15 cellular contexts compared by ENCODE assay signal in the genomic region with DNA sequence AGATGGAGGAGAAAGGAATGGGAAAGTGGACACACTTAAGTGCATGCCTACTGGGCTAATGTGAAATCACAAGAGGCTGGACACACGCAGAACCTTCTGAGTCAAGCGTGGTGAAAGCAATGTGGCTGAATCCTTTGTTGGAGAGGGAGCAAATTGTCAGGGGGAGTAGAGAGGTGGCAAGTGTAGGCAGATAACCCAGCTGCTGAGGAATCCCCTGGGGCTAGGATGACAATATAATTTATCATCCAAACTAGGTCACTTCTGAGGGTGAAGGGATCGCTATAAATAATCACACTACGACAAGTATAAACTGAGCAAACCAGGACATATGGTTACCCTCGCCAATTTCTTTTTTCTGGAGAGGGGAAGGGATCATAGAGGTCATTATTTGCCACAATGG. TPM values are rescaled to one million over a fixed set of nuclear protein-coding genes. Genes with fewer than 3 reads are reported as not detected.
DNase-seq lines count a peak whose midpoint lies in the region; ATAC-seq, FAIRE-seq and TF ChIP-seq lines count a peak whose summit lies in the region.
"Had no signal": no experiment of that assay in that cellular context is flagged by ENCODE, and none has a peak within 500 bp of the region (broad histone marks: within the 10 kb centered on the region; RNA-seq: fewer than 3 reads in every experiment).

No MANE protein-coding gene starts in this region.

- H3K4me1 Mint-ChIP-seq in naive thymus-derived CD8-positive, alpha-beta T cell, result peaks cover 0 to 5% (median under 1%) of the 10 kb centered on the region in 4 donors
- H3K4me1 Mint-ChIP-seq: IgD-negative memory B cell had no signal

- H4K8ac ChIP-seq in mesenchymal stem cell (ENCODE audit: low read length), result no peak overlapping the region

- H3K79me1 ChIP-seq in mesenchymal stem cell (replicated peaks; ENCODE audit: low read length, poor library complexity, severe bottlenecking), result peaks cover 5% of the 10 kb centered on the region

- H3K27me3 Mint-ChIP-seq in naive thymus-derived CD8-positive, alpha-beta T cell, result no peaks in the 10 kb centered on the region
- H3K27me3 Mint-ChIP-seq: IgD-negative memory B cell had no signal

- no peak overlapping the region for H3K4me3 Mint-ChIP-seq in naive thymus-derived CD8-positive, alpha-beta T cell
- H3K4me3 Mint-ChIP-seq: IgD-negative memory B cell had no signal

- H3K9me3 Mint-ChIP-seq in naive thymus-derived CD8-positive, alpha-beta T cell, result no peaks in the 10 kb centered on the region
- H3K9me3 Mint-ChIP-seq: IgD-negative memory B cell had no signal

- ATAC-seq in RWPE2 (ENCODE audit: low read depth), result peak; percentile 86
- ATAC-seq in naive thymus-derived CD8-positive, alpha-beta T cell, result no peak
- ATAC-seq: body of pancreas had no signal

- peak overlapping the region in 6 of 11 experiments; percentile 3 to 49 (median 16); a peak in 10 of 22 replicates for H3K4me2 ChIP-seq in BLaER1 treated with 17β-estradiol and CSF1 and Interleukin-3, amounts not matched to agents 10 nM and 100 nM
- H3K4me2 ChIP-seq in mesenchymal stem cell (ENCODE audit: low read length, poor library complexity, severe bottlenecking), result no peak overlapping the region

- H2BK5ac ChIP-seq in mesenchymal stem cell (ENCODE audit: low read depth, low read length, poor library complexity, severe bottlenecking), result no peak overlapping the region

- no peak overlapping the region for H2AFZ ChIP-seq in mesenchymal stem cell (ENCODE audit: low read depth, low read length)

- H3K9me3 ChIP-seq in BLaER1 treated with 17β-estradiol and CSF1 and Interleukin-3, amounts not matched to agents 10 nM and 100 nM (replicated peaks in 1 of 11), result no peaks in the 10 kb centered on the region
- H3K9me3 ChIP-seq in RWPE2 (ENCODE audit: severe bottlenecking) (no peaks in the 10 kb centered on the region), mesenchymal stem cell (ENCODE audit: control insufficient read depth, low read length) (no peaks in the 10 kb centered on the region)
- H3K9me3 ChIP-seq: body of pancreas, stomach had no signal

- WGBS in mesenchymal stem cell, result 78% methylated on average over 2 of the region's 5 CpGs

- peak overlapping the region in 2 of 10 donors; percentile 42 to 66 for H3K27ac Mint-ChIP-seq in naive thymus-derived CD8-positive, alpha-beta T cell

- peaks cover 0 to 13% (median 0%) of the 10 kb centered on the region in 11 experiments; a peak in 2 of 22 replicates for H4K20me1 ChIP-seq in BLaER1 treated with 17β-estradiol and CSF1 and Interleukin-3, amounts not matched to agents 10 nM and 100 nM

- H3K4ac ChIP-seq in mesenchymal stem cell (ENCODE audit: low read depth in 1 of 2, low read length in 2 of 2), result no peak overlapping the region

- H3K9ac ChIP-seq in BLaER1 treated with 17β-estradiol and CSF1 and Interleukin-3, amounts not matched to agents 10 nM and 100 nM, result no peak overlapping the region
- H3K9ac ChIP-seq in mesenchymal stem cell (ENCODE audit: low read length), result no peak overlapping the region

- no peak overlapping the region for H3K18ac ChIP-seq in mesenchymal stem cell (ENCODE audit: low read depth in 1 of 2, low read length in 2 of 2)

- no peak overlapping the region for H2BK120ac ChIP-seq in mesenchymal stem cell (ENCODE audit: low read depth, low read length)

- no peak for FAIRE-seq in HTR-8/SVneo (lab: Jason Lieb, UNC)

- TF ChIP-seq CTCF in RWPE2 (IDR thresholded peaks at IDR 0.05; ENCODE audit: poor library complexity, severe bottlenecking), result no peak

- H3K27me3 ChIP-seq in BLaER1 treated with 17β-estradiol and CSF1 and Interleukin-3, amounts not matched to agents 10 nM and 100 nM, result no peaks in the 10 kb centered on the region
- H3K27me3 ChIP-seq in RWPE2 (ENCODE audit: insufficient read depth, poor library complexity, severe bottlenecking) (no peaks in the 10 kb centered on the region), mesenchymal stem cell (ENCODE audit: control insufficient read depth in 1 of 2, insufficient read depth in 1 of 2, low read length in 2 of 2) (no peaks in the 10 kb centered on the region)
- H3K27me3 ChIP-seq: body of pancreas, stomach had no signal

- no peak overlapping the region for H3K23ac ChIP-seq in mesenchymal stem cell (ENCODE audit: low read length in 2 of 2)

- no peak overlapping the region for H3K27ac ChIP-seq in BLaER1 treated with 17β-estradiol and CSF1 and Interleukin-3, amounts not matched to agents 10 nM and 100 nM
- H3K27ac ChIP-seq in RWPE2 (ENCODE audit: poor library complexity, severe bottlenecking), result peak overlapping the region; percentile 44
- H3K27ac ChIP-seq in mesenchymal stem cell (ENCODE audit: low read length, poor library complexity, severe bottlenecking), result no peak overlapping the region
- H3K27ac ChIP-seq: body of pancreas, stomach had no signal

- no peak overlapping the region for H2BK15ac ChIP-seq in mesenchymal stem cell (ENCODE audit: low read depth, poor library complexity, severe bottlenecking)

- peak; percentile 68 for DNase-seq in HTR-8/SVneo (ENCODE audit: insufficient read length, low spot score)
- DNase-seq in RWPE2 (ENCODE audit: low spot score), result no peak
- peak; percentile 21 for DNase-seq in mesenchymal stem cell
- DNase-seq in NCI-H526 (lab: John Stamatoyannopoulos, UW), result no peak
- no peak for DNase-seq in NCI-H2081 treated with DMSO at 0.1 percent for 48 hours (lab: John Stamatoyannopoulos, UW)
- DNase-seq in OCI-M1 (lab: John Stamatoyannopoulos, UW), result no peak
- no peak for DNase-seq in naive thymus-derived CD8-positive, alpha-beta T cell
- DNase-seq: activated CD4-positive, CD25-positive, alpha-beta regulatory T cell; activated gamma-delta T cell treated with Interleukin-2 at 50 U/mL for 16 hours; body of pancreas; NCI-H1092; stimulated activated CD4-positive, alpha-beta T cell treated with anti-CD3 and anti-CD28 coated beads, Interleukin-15, amount 100 ng/mL, for 24 hours; stomach had no signal

- POLR2A ChIA-PET in naive thymus-derived CD8-positive, alpha-beta T cell (lab: Charles Lee), result no interaction called here

- no peak overlapping the region for H2AK5ac ChIP-seq in mesenchymal stem cell (ENCODE audit: low read length, severe bottlenecking)

- H3K36me3 Mint-ChIP-seq in naive thymus-derived CD8-positive, alpha-beta T cell, result peaks cover 0 to 93% (median 13%) of the 10 kb centered on the region in 3 donors

- H3K14ac ChIP-seq in mesenchymal stem cell (ENCODE audit: low read length in 2 of 2), result no peak overlapping the region

- H3K4me3 ChIP-seq in BLaER1 treated with 17β-estradiol and CSF1 and Interleukin-3, amounts not matched to agents 10 nM and 100 nM, result no peak overlapping the region
- H3K4me3 ChIP-seq in RWPE2 (ENCODE audit: severe bottlenecking) (no peak overlapping the region), mesenchymal stem cell (ENCODE audit: insufficient read depth in 1 of 2, low read depth in 1 of 2, low read length in 2 of 2) (no peak overlapping the region)
- H3K4me3 ChIP-seq: body of pancreas, stomach had no signal

- peaks cover 0 to 16% (median 7%) of the 10 kb centered on the region in 10 experiments; a peak in 9 of 20 replicates for H3K4me1 ChIP-seq in BLaER1 treated with 17β-estradiol and CSF1 and Interleukin-3, amounts not matched to agents 10 nM and 100 nM
- H3K4me1 ChIP-seq in RWPE2 (ENCODE audit: insufficient read depth, poor library complexity, severe bottlenecking) (peaks cover 38% of the 10 kb centered on the region), mesenchymal stem cell (ENCODE audit: control insufficient read depth, insufficient read depth, low read depth, low read length) (peaks cover 6% of the 10 kb centered on the region)
- H3K4me1 ChIP-seq: body of pancreas had no signal

- no peak overlapping the region for H2BK12ac ChIP-seq in mesenchymal stem cell (ENCODE audit: low read length in 2 of 2)

- H3K36me3 ChIP-seq in BLaER1 treated with 17β-estradiol and CSF1 and Interleukin-3, amounts not matched to agents 10 nM and 100 nM, result peaks cover 61 to 91% (median 68%) of the 10 kb centered on the region in 11 experiments
- peaks cover 56% of the 10 kb centered on the region for H3K36me3 ChIP-seq in RWPE2 (ENCODE audit: low read depth)
- peaks cover 9 to 85% of the 10 kb centered on the region in 2 experiments for H3K36me3 ChIP-seq in mesenchymal stem cell (ENCODE audit: control insufficient read depth in 1 of 2, insufficient read depth in 2 of 2, low read depth in 1 of 2, low read length in 2 of 2)

- no peak overlapping the region for H4K91ac ChIP-seq in mesenchymal stem cell (ENCODE audit: low read length)

RNA-seq across cellular contexts. Expression of gene TAMM41, which starts 28.7 kb away (rescaled TPM):
- 12.5 TPM for polyA plus RNA-seq in mesenchymal stem cell (2013, experiment 1 of 2)
- 13.9 TPM for polyA plus RNA-seq in mesenchymal stem cell (2013, experiment 2 of 2)
- 10 to 100 TPM; 42.0 to 42.7 TPM for total RNA-seq in naive thymus-derived CD8-positive, alpha-beta T cell
- polyA plus RNA-seq in naive thymus-derived CD8-positive, alpha-beta T cell, result 10 to 100 TPM; 15.7 to 37.1 (median 21.3) TPM

Comparison
In these comparisons a context has a peak if more than half of its experiments do, and no peak if none do; other contexts are left out.
1. DNase-seq: peak in HTR-8/SVneo (single experiment) and mesenchymal stem cell (single experiment); none in RWPE2 (single experiment), NCI-H526 (0 of 2), NCI-H2081 treated with DMSO at 0.1 percent for 48 hours (single experiment), OCI-M1 (single experiment) and naive thymus-derived CD8-positive, alpha-beta T cell (0 of 10).